In the genomic region with DNA sequence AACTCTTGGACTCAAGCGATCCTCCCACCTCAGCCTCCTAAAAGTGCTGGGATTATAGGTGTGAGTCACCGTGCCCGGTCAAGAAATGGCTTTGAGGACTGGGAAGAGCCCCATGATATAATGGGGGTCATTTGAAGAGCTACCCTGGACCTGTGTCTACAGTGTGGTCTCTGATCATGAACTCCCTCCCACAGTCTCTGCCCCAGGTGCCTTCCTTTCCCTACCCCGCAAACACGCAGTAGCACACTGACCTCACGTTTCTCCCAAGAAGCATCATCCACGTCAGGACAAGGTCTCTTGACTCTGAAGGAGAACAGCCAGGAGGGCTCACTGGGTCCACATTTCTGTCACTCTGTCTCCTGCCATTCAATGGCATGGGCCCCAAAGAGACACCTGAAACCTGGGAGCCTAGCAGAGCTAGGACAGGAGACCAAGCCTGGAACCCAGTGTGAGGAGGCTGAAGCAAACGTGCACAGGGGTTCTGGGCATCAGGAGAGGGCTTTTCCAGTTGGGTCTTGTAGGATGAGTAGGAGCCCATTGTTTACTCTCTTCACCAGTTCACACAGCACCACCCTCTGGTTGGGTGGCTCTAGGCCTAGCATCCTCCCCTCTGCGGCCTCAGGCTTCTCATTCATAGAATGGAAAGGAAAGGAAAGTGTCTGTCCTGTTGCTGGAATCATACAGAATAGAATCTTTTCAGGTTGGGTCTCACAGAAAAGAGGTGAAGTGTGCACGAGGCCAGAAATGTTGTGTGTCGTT, we compare ENCODE assay signal across 2 cellular contexts.
TF ChIP-seq lines count a peak whose summit lies in the region.

No MANE protein-coding gene starts in this region.

TF ChIP-seq in HepG2, 621 proteins besides CTCF, POLR2A, EP300 and RAD21:
- TF ChIP-seq ISX (CRISPR knock-in tag; conservative IDR thresholded peaks at IDR 0.05) (no peak), KAT2B (IDR thresholded peaks at IDR 0.05; ENCODE audit: borderline replicate concordance, low read depth, low read length) (no peak), ZNF10 (CRISPR knock-in tag; IDR thresholded peaks at IDR 0.05; ENCODE audit: borderline replicate concordance, low read depth) (no peak), MYNN (CRISPR knock-in tag; IDR thresholded peaks at IDR 0.05; ENCODE audit: low read depth) (no peak), ZNF343 (CRISPR knock-in tag; IDR thresholded peaks at IDR 0.05) (no peak), ZNF547 (CRISPR knock-in tag; IDR thresholded peaks at IDR 0.05) (no peak), ZFP37 (CRISPR knock-in tag; IDR thresholded peaks at IDR 0.05; ENCODE audit: borderline replicate concordance) (no peak), HHEX (CRISPR knock-in tag; IDR thresholded peaks at IDR 0.05) (no peak), ZNF264 (CRISPR knock-in tag; IDR thresholded peaks at IDR 0.05) (no peak), ZNF530 (CRISPR knock-in tag; IDR thresholded peaks at IDR 0.05; ENCODE audit: low read depth) (no peak), SMYD3 (CRISPR knock-in tag; IDR thresholded peaks at IDR 0.05) (no peak), PPARG (CRISPR knock-in tag; conservative IDR thresholded peaks at IDR 0.05) (no peak), SIX4 (CRISPR knock-in tag; IDR thresholded peaks at IDR 0.05) (no peak)
- TF ChIP-seq, protein P1, sequence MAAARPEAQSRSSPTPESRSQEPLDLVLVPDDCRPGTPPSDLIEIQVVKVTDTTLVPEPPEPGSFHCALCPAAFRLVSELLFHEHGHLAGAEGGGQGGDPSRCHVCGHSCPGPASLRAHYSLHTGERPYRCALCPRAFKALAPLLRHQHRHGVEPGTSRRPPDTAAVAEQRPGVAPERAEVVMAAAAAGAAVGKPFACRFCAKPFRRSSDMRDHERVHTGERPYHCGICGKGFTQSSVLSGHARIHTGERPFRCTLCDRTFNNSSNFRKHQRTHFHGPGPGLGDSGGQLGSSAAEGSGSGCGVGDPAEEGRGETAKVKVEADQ (CRISPR knock-in tag; IDR thresholded peaks at IDR 0.05; ENCODE audit: borderline replicate concordance), result no peak
- TF ChIP-seq, protein P2, sequence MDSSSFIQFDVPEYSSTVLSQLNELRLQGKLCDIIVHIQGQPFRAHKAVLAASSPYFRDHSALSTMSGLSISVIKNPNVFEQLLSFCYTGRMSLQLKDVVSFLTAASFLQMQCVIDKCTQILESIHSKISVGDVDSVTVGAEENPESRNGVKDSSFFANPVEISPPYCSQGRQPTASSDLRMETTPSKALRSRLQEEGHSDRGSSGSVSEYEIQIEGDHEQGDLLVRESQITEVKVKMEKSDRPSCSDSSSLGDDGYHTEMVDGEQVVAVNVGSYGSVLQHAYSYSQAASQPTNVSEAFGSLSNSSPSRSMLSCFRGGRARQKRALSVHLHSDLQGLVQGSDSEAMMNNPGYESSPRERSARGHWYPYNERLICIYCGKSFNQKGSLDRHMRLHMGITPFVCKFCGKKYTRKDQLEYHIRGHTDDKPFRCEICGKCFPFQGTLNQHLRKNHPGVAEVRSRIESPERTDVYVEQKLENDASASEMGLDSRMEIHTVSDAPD (CRISPR knock-in tag; IDR thresholded peaks at IDR 0.05), result no peak
- TF ChIP-seq, protein P3, sequence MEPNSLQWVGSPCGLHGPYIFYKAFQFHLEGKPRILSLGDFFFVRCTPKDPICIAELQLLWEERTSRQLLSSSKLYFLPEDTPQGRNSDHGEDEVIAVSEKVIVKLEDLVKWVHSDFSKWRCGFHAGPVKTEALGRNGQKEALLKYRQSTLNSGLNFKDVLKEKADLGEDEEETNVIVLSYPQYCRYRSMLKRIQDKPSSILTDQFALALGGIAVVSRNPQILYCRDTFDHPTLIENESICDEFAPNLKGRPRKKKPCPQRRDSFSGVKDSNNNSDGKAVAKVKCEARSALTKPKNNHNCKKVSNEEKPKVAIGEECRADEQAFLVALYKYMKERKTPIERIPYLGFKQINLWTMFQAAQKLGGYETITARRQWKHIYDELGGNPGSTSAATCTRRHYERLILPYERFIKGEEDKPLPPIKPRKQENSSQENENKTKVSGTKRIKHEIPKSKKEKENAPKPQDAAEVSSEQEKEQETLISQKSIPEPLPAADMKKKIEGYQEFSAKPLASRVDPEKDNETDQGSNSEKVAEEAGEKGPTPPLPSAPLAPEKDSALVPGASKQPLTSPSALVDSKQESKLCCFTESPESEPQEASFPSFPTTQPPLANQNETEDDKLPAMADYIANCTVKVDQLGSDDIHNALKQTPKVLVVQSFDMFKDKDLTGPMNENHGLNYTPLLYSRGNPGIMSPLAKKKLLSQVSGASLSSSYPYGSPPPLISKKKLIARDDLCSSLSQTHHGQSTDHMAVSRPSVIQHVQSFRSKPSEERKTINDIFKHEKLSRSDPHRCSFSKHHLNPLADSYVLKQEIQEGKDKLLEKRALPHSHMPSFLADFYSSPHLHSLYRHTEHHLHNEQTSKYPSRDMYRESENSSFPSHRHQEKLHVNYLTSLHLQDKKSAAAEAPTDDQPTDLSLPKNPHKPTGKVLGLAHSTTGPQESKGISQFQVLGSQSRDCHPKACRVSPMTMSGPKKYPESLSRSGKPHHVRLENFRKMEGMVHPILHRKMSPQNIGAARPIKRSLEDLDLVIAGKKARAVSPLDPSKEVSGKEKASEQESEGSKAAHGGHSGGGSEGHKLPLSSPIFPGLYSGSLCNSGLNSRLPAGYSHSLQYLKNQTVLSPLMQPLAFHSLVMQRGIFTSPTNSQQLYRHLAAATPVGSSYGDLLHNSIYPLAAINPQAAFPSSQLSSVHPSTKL (CRISPR knock-in tag; IDR thresholded peaks at IDR 0.05), result no peak

TF ChIP-seq in H1, 55 proteins besides CTCF, POLR2A, EP300 and RAD21:
- TF ChIP-seq SP1 (IDR thresholded peaks at IDR 0.05; ENCODE audit: low read depth, low read length), result no peak
